Comparison of ENCODE assay signal across 13 cellular contexts in the genomic region with DNA sequence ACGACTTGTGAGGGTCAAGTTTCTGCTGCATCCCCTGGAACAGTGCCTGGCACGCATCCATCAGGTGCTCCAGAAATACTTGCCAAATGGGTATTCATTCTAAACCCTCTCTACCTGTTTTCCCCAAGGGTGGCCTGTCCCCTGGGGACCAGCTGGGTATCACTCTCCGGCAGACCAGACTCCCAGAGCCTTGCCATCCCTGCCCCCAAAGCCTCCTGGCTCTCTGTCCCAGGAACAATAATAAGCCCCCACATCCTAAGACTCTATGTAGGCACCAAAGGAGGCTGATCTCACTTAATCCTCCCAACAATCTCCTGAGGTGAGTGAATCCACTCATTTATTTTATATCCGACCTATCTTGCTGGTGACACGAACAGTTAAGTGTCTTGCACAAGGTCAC.
DNase-seq lines count a peak whose midpoint lies in the region; ATAC-seq and TF ChIP-seq lines count a peak whose summit lies in the region.
"Had no signal": no experiment of that assay in that cellular context is flagged by ENCODE, and none has a peak within 500 bp of the region (broad histone marks: within the 10 kb centered on the region; RNA-seq: fewer than 3 reads in every experiment).

No MANE protein-coding gene starts in this region.

- H3K27me3 Mint-ChIP-seq in activated T-helper 1 cell treated with anti-CD3 and anti-CD28 coated beads, Interleukin-12 subunit alpha, Interleukin-12 subunit beta, Interleukin-2, Interleukin-4 antibody, amounts not matched to agents 30 ng/mL and 10 ng/mL and 1 ng/mL, durations not matched to agents 14 hours and 24 hours and 36 hours (ENCODE audit: insufficient read depth): no peaks in the 10 kb centered on the region

- TF ChIP-seq RAD21 in SK-N-SH (IDR thresholded peaks at IDR 0.05; ENCODE audit: low read length): no peak

- CTCF ChIA-PET in SK-N-SH (lab: Yijun Ruan, JAX): no interaction called here

- H3K4me2 ChIP-seq in SK-N-SH: no peak overlapping the region

- no peaks in the 10 kb centered on the region for H3K27me3 ChIP-seq in left ventricle myocardium inferior (ENCODE audit: low read depth)
- no peaks in the 10 kb centered on the region for H3K27me3 ChIP-seq in mucosa of rectum (ENCODE audit: control insufficient read depth in 2 of 2, insufficient read depth in 2 of 2, low read length in 2 of 2)
- H3K27me3 ChIP-seq in aorta (ENCODE audit: control insufficient read depth in 1 of 2, insufficient read depth in 2 of 2, low read length in 1 of 2): no peaks in the 10 kb centered on the region
- no peaks in the 10 kb centered on the region for H3K27me3 ChIP-seq in SK-N-SH (ENCODE audit: insufficient read depth)

- H3K9me2 ChIP-seq in SK-N-SH: no peaks in the 10 kb centered on the region

- no peaks in the 10 kb centered on the region for H3K9me3 Mint-ChIP-seq in activated T-helper 1 cell treated with anti-CD3 and anti-CD28 coated beads, Interleukin-12 subunit alpha, Interleukin-12 subunit beta, Interleukin-2, Interleukin-4 antibody, amounts not matched to agents 30 ng/mL and 10 ng/mL and 1 ng/mL, durations not matched to agents 14 hours and 24 hours and 36 hours
- H3K9me3 Mint-ChIP-seq: activated naive CD4-positive, alpha-beta T cell treated with anti-CD3 and anti-CD28 coated beads for 36 hours had no signal

- TF ChIP-seq CTCF in left ventricle myocardium inferior (IDR thresholded peaks at IDR 0.05; ENCODE audit: borderline replicate concordance) (no peak), SK-N-SH (IDR thresholded peaks at IDR 0.05) (no peak)

- ATAC-seq in Right ventricle myocardium superior (ENCODE audit: poor library complexity) (no peak), aorta (ENCODE audit: low FRiP score) (no peak), GM21619 (IDR thresholded peaks at IDR 0.05; ENCODE audit: unreplicated experiment) (no peak)
- ATAC-seq: K562 had no signal

- 63 to 74% methylated on average over 5 of the region's 5 CpGs for WGBS in aorta, 2 donors
- 94% methylated on average over 5 of the region's 5 CpGs for WGBS in SK-N-SH (ENCODE audit: low lambda C conversion rate)

- no peaks in the 10 kb centered on the region for H4K20me1 ChIP-seq in SK-N-SH (ENCODE audit: insufficient read depth)

- no peak for TF ChIP-seq EP300 in SK-N-SH (IDR thresholded peaks at IDR 0.05; ENCODE audit: borderline replicate concordance in 1 of 2, low read depth in 1 of 2, low read length in 1 of 2)

- H3K9me3 ChIP-seq in left ventricle myocardium inferior (replicated peaks) (no peaks in the 10 kb centered on the region), mucosa of rectum (ENCODE audit: control insufficient read depth in 2 of 2, low read length in 2 of 2) (no peaks in the 10 kb centered on the region), aorta (ENCODE audit: control insufficient read depth, low read length) (no peaks in the 10 kb centered on the region), SK-N-SH (no peaks in the 10 kb centered on the region)
- H3K9me3 ChIP-seq: HAP-1 had no signal

- H3K9ac ChIP-seq in mucosa of rectum (ENCODE audit: low read depth in 1 of 2, low read length in 2 of 2): no peak overlapping the region
- H3K9ac ChIP-seq in SK-N-SH: no peak overlapping the region

- POLR2A ChIA-PET in SK-N-SH (lab: Yijun Ruan, JAX): no interaction called here

- H3K79me2 ChIP-seq in SK-N-SH (ENCODE audit: insufficient read depth): peaks cover 16% of the 10 kb centered on the region; the same call in 1 of the 2 replicates

- intact Hi-C loops in left ventricle myocardium inferior (cut with micrococcal nuclease) (no loop called here), Right ventricle myocardium superior (cut with DNase I) (no loop called here), aorta (cut with DNase I) (no loop called here)
- intact Hi-C loops in activated T-helper 1 cell treated with anti-CD3 and anti-CD28 coated beads, Interleukin-12 subunit alpha, Interleukin-12 subunit beta, Interleukin-2, Interleukin-4 antibody, amounts not matched to agents 30 ng/mL and 10 ng/mL and 1 ng/mL, durations not matched to agents 14 hours and 24 hours and 36 hours (cut with micrococcal nuclease): no loop called here

- H3F3A ChIP-seq in SK-N-SH (replicated peaks; ENCODE audit: insufficient read depth): no peaks in the 10 kb centered on the region

- H3K36me3 Mint-ChIP-seq in activated T-helper 1 cell treated with anti-CD3 and anti-CD28 coated beads, Interleukin-12 subunit alpha, Interleukin-12 subunit beta, Interleukin-2, Interleukin-4 antibody, amounts not matched to agents 30 ng/mL and 10 ng/mL and 1 ng/mL, durations not matched to agents 14 hours and 24 hours and 36 hours (ENCODE audit: low read depth): peaks cover 2% of the 10 kb centered on the region

- no peak overlapping the region for H2AFZ ChIP-seq in SK-N-SH (ENCODE audit: low read depth)

- H3K4me1 ChIP-seq in left ventricle myocardium inferior: peaks cover 86% of the 10 kb centered on the region
- H3K4me1 ChIP-seq in mucosa of rectum (ENCODE audit: control insufficient read depth in 2 of 2, insufficient read depth in 2 of 2, low read length in 2 of 2): peaks cover 26 to 37% of the 10 kb centered on the region in 2 donors
- H3K4me1 ChIP-seq in aorta (ENCODE audit: control insufficient read depth in 1 of 2, insufficient read depth in 2 of 2, low read length in 2 of 2): peaks cover 6 to 13% of the 10 kb centered on the region in 2 donors
- peaks cover 0 to 83% of the 10 kb centered on the region in 2 experiments; a peak in 2 of 4 replicates for H3K4me1 ChIP-seq in SK-N-SH (ENCODE audit: control insufficient read depth in 1 of 2, insufficient read depth in 2 of 2, low read depth in 1 of 2, low read length in 1 of 2)
- H3K4me1 ChIP-seq: HAP-1 had no signal

- peak overlapping the region; percentile 58 for H3K27ac ChIP-seq in left ventricle myocardium inferior (replicated peaks)
- peak overlapping the region; percentile 35 to 90 for H3K27ac ChIP-seq in mucosa of rectum (ENCODE audit: low read depth in 2 of 2, low read length in 2 of 2)
- peak overlapping the region; percentile 73 to 78 for H3K27ac ChIP-seq in aorta (ENCODE audit: low read depth in 1 of 2, low read length in 2 of 2)
- peak overlapping the region in 1 of 2 experiments; percentile 96; a peak in 2 of 4 replicates for H3K27ac ChIP-seq in SK-N-SH (ENCODE audit: low read depth in 2 of 2, low read length in 1 of 2)

- no peak overlapping the region for H3K4me3 ChIP-seq in left ventricle myocardium inferior
- H3K4me3 ChIP-seq in mucosa of rectum (ENCODE audit: low read length in 2 of 2): no peak overlapping the region
- H3K4me3 ChIP-seq in aorta (ENCODE audit: low read length in 2 of 2): no peak overlapping the region
- no peak overlapping the region for H3K4me3 ChIP-seq in SK-N-SH (ENCODE audit: low read depth in 2 of 2, low read length in 1 of 2)
- H3K4me3 ChIP-seq: HAP-1, K562, skin epidermis had no signal

- no peaks in the 10 kb centered on the region for H3K36me3 ChIP-seq in left ventricle myocardium inferior
- H3K36me3 ChIP-seq in mucosa of rectum (ENCODE audit: control insufficient read depth in 2 of 2, insufficient read depth in 2 of 2, low read length in 2 of 2): no peaks in the 10 kb centered on the region
- no peaks in the 10 kb centered on the region for H3K36me3 ChIP-seq in aorta (ENCODE audit: control insufficient read depth in 1 of 2, insufficient read depth in 2 of 2, low read length in 1 of 2)
- H3K36me3 ChIP-seq in SK-N-SH (replicated peaks in 1 of 2; ENCODE audit: control insufficient read depth in 1 of 2, insufficient read depth in 2 of 2, low read length in 1 of 2): no peaks in the 10 kb centered on the region
- H3K36me3 ChIP-seq: HAP-1 had no signal

- peaks cover 65% of the 10 kb centered on the region for H3K4me1 Mint-ChIP-seq in activated T-helper 1 cell treated with anti-CD3 and anti-CD28 coated beads, Interleukin-12 subunit alpha, Interleukin-12 subunit beta, Interleukin-2, Interleukin-4 antibody, amounts not matched to agents 30 ng/mL and 10 ng/mL and 1 ng/mL, durations not matched to agents 14 hours and 24 hours and 36 hours (ENCODE audit: low read depth)

- DNase-seq in left ventricle myocardium inferior: no peak
- no peak for DNase-seq in Right ventricle myocardium superior
- DNase-seq in activated T-helper 1 cell treated with anti-CD3 and anti-CD28 coated beads, Interleukin-12 subunit alpha, Interleukin-12 subunit beta, Interleukin-2, Interleukin-4 antibody, amounts not matched to agents 30 ng/mL and 10 ng/mL and 1 ng/mL, durations not matched to agents 14 hours and 24 hours and 36 hours (ENCODE audit: low spot score): no peak
- DNase-seq in aorta: no peak
- no peak for DNase-seq in NAMALWA (ENCODE audit: low spot score)
- DNase-seq in SK-N-SH: no peak
- DNase-seq: activated naive CD4-positive, alpha-beta T cell treated with anti-CD3 and anti-CD28 coated beads for 36 hours; SIG-M5 had no signal

- H3K27ac Mint-ChIP-seq in activated T-helper 1 cell treated with anti-CD3 and anti-CD28 coated beads, Interleukin-12 subunit alpha, Interleukin-12 subunit beta, Interleukin-2, Interleukin-4 antibody, amounts not matched to agents 30 ng/mL and 10 ng/mL and 1 ng/mL, durations not matched to agents 14 hours and 24 hours and 36 hours: peak overlapping the region; percentile 16
- H3K27ac Mint-ChIP-seq: activated naive CD4-positive, alpha-beta T cell treated with anti-CD3 and anti-CD28 coated beads for 36 hours had no signal

- no peak overlapping the region for H3K4me3 Mint-ChIP-seq in activated T-helper 1 cell treated with anti-CD3 and anti-CD28 coated beads, Interleukin-12 subunit alpha, Interleukin-12 subunit beta, Interleukin-2, Interleukin-4 antibody, amounts not matched to agents 30 ng/mL and 10 ng/mL and 1 ng/mL, durations not matched to agents 14 hours and 24 hours and 36 hours
- H3K4me3 Mint-ChIP-seq: activated naive CD4-positive, alpha-beta T cell treated with anti-CD3 and anti-CD28 coated beads for 36 hours had no signal

TF ChIP-seq in SK-N-SH, 30 proteins besides CTCF, POLR2A, EP300 and RAD21 (continues in another document):
- TF ChIP-seq FOSL2 (IDR thresholded peaks at IDR 0.05; ENCODE audit: borderline replicate concordance, low read depth): no peak
- TF ChIP-seq, protein P1, sequence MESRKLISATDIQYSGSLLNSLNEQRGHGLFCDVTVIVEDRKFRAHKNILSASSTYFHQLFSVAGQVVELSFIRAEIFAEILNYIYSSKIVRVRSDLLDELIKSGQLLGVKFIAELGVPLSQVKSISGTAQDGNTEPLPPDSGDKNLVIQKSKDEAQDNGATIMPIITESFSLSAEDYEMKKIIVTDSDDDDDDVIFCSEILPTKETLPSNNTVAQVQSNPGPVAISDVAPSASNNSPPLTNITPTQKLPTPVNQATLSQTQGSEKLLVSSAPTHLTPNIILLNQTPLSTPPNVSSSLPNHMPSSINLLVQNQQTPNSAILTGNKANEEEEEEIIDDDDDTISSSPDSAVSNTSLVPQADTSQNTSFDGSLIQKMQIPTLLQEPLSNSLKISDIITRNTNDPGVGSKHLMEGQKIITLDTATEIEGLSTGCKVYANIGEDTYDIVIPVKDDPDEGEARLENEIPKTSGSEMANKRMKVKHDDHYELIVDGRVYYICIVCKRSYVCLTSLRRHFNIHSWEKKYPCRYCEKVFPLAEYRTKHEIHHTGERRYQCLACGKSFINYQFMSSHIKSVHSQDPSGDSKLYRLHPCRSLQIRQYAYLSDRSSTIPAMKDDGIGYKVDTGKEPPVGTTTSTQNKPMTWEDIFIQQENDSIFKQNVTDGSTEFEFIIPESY (IDR thresholded peaks at IDR 0.05; ENCODE audit: borderline replicate concordance, low read depth): no peak
- TF ChIP-seq NRF1 (IDR thresholded peaks at IDR 0.05; ENCODE audit: low read depth, low read length): no peak
